8 cellular contexts compared by ENCODE assay signal in genomic region chr5:171961117-171961516, GRCh38. TPM values are rescaled to one million over a fixed set of nuclear protein-coding genes. Genes with fewer than 3 reads are reported as not detected.
DNase-seq lines count a peak whose midpoint lies in the region; ATAC-seq and TF ChIP-seq lines count a peak whose summit lies in the region.

No MANE protein-coding gene starts in this region.

- CTCF ChIA-PET in Calu3 (lab: Charles Lee): interaction anchor here (0.5 kb wide), 1 partner anchor 511 kb away, joined by 5 read pairs; no protein-coding TSS in a partner anchor

- H3K4me1 Mint-ChIP-seq in Calu3 (ENCODE audit: low read depth, unreplicated experiment): peaks cover 54% of the 10 kb centered on the region

- no peaks in the 10 kb centered on the region for H3K36me3 ChIP-seq in KMS-11 (ENCODE audit: insufficient read depth)
- no peaks in the 10 kb centered on the region for H3K36me3 ChIP-seq in left ventricle myocardium inferior

- H3K79me2 ChIP-seq in KMS-11 (ENCODE audit: insufficient read depth, low read depth): peaks cover 11% of the 10 kb centered on the region; the same call in 1 of the 2 replicates

- no peak overlapping the region for H3K27ac Mint-ChIP-seq in Calu3 (ENCODE audit: unreplicated experiment)

- H3K9ac ChIP-seq in KMS-11: no peak overlapping the region

- peaks cover 46% of the 10 kb centered on the region for H3K4me1 ChIP-seq in KMS-11 (ENCODE audit: low read depth, poor library complexity, severe bottlenecking)
- H3K4me1 ChIP-seq in left ventricle myocardium inferior: peaks cover 95% of the 10 kb centered on the region

- H3K9me3 ChIP-seq in left ventricle myocardium inferior (replicated peaks): no peaks in the 10 kb centered on the region

- peaks cover 8% of the 10 kb centered on the region; the same call in 1 of the 2 replicates for H4K20me1 ChIP-seq in KMS-11 (ENCODE audit: insufficient read depth)

- no peak overlapping the region for H3K4me3 Mint-ChIP-seq in Calu3 (ENCODE audit: low read depth, unreplicated experiment)

- DNase-seq in GM13976 (ENCODE audit: low spot score): peak; percentile 59
- DNase-seq in left ventricle myocardium inferior: no peak
- DNase-seq in putamen (ENCODE audit: low spot score): no peak
- no peak for DNase-seq in Calu3
- DNase-seq in effector CD8-positive, alpha-beta T cell (lab: John Stamatoyannopoulos, UW): no peak
- DNase-seq in NCI-H82 (lab: John Stamatoyannopoulos, UW): no peak

- H3K36me3 Mint-ChIP-seq in Calu3 (ENCODE audit: insufficient read depth, unreplicated experiment): peaks cover 8% of the 10 kb centered on the region

- peak overlapping the region; percentile 45; the same call in 1 of the 2 replicates for H3K4me2 ChIP-seq in KMS-11

- H3K4me3 ChIP-seq in KMS-11 (IDR thresholded peaks at IDR 0.05; ENCODE audit: insufficient read depth, low read depth, low read length) (no peak overlapping the region), left ventricle myocardium inferior (no peak overlapping the region)

- H2AFZ ChIP-seq in KMS-11 (ENCODE audit: low read depth): no peak overlapping the region

- in situ Hi-C loops in GM13976 (cut with MboI; ENCODE audit: low sequenced_read_pairs, unreplicated experiment): no loop called here

- intact Hi-C loops in left ventricle myocardium inferior (cut with micrococcal nuclease) (no loop called here), Calu3 (cut with micrococcal nuclease; ENCODE audit: unreplicated experiment) (no loop called here)

- H3K27me3 ChIP-seq in KMS-11 (ENCODE audit: insufficient read depth, low read depth): no peaks in the 10 kb centered on the region
- no peaks in the 10 kb centered on the region for H3K27me3 ChIP-seq in left ventricle myocardium inferior (ENCODE audit: low read depth)

- H3K9me3 Mint-ChIP-seq in Calu3 (ENCODE audit: low read depth, unreplicated experiment): no peaks in the 10 kb centered on the region

- TF ChIP-seq CTCF in GM13976 (IDR thresholded peaks at IDR 0.05; ENCODE audit: borderline replicate concordance, control extremely low read depth, extremely low read depth, insufficient read depth, missing control alignments): no peak
- TF ChIP-seq CTCF in KMS-11 (conservative IDR thresholded peaks at IDR 0.05; ENCODE audit: low read depth, low read length): no peak
- TF ChIP-seq CTCF in left ventricle myocardium inferior (IDR thresholded peaks at IDR 0.05; ENCODE audit: borderline replicate concordance): no peak
- TF ChIP-seq CTCF in Calu3 (IDR thresholded peaks at IDR 0.05; ENCODE audit: unreplicated experiment): no peak

- H3K27ac ChIP-seq in KMS-11 (no peak overlapping the region), left ventricle myocardium inferior (replicated peaks) (peak overlapping the region; percentile 24)

- H3K27me3 Mint-ChIP-seq in Calu3 (ENCODE audit: unreplicated experiment): no peaks in the 10 kb centered on the region

- no TSS peak for BruUV-seq in Calu3 (replicated peaks; lab: Mats Ljungman, UMichigan)

- peak; percentile 69 for ATAC-seq in GM21447 (IDR thresholded peaks at IDR 0.05; ENCODE audit: unreplicated experiment)

RNA-seq across cellular contexts. Expression of gene FBXW11, which starts 45.3 kb away (rescaled TPM):
- total RNA-seq in left ventricle myocardium inferior: 69.0 TPM
- total RNA-seq in Calu3 (2022): 63.3 and 66.4 TPM in 2 replicates
